ENCODE assay signal across 22 cellular contexts in the genomic region with DNA sequence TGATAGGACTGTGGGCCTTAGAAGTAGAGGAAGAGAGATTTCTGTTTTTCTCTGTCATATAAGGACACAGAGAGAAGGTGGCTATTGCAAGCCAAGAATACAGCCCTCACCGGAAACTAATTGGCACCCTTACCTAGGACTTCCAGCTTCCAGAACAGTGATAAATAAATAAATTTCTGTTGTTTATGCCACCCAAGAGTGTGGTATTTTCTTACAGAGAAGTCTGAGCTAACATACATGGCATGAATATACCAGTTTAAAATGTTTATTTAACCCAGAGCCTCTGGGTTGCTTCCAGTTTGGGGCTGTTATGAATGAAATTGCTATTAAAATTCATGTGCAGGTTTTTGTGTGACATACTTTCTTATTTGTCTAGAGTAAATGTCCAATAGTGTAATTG.
"Had no signal": no experiment of that assay in that cellular context is flagged by ENCODE, and none has a peak within 500 bp of the region (broad histone marks: within the 10 kb centered on the region; RNA-seq: fewer than 3 reads in every experiment).

No MANE protein-coding gene starts in this region.

- ATAC-seq: natural killer cell; right lobe of liver; stimulated activated naive B cell treated with anti-CD40 and anti-IgM and Interleukin-4, amounts not matched to agents 10 μg/mL and 1 μg/mL and 100 μg/mL, for 72 hours; stimulated activated naive CD8-positive, alpha-beta T cell treated with anti-CD3 and anti-CD28 coated beads, Interleukin-15, Interleukin-2, amounts not matched to agents 100 U/mL and 50 U/mL, for 24 hours; upper lobe of right lung had no signal

- H3K4me3 ChIP-seq: hepatocyte, left ventricle myocardium inferior, lung, ovary, right atrium auricular region, right lobe of liver, stomach, testis, tibial artery, upper lobe of right lung had no signal

- H3K27ac ChIP-seq: hepatocyte, left ventricle myocardium inferior, ovary, right atrium auricular region, right lobe of liver, stomach, testis, tibial artery, upper lobe of right lung had no signal

- DNase-seq: islet precursor cell; left ventricle myocardium inferior; mesendoderm; naive B cell; natural killer cell; nephron progenitor cell; ovary; right lobe of liver; stimulated activated CD4-positive, alpha-beta T cell treated with anti-CD3 and anti-CD28 coated beads, Interleukin-12 subunit alpha, Interleukin-12 subunit beta, amount 100 ng/mL, for 4 hours; stimulated activated CD4-positive, alpha-beta T cell treated with anti-CD3 and anti-CD28 coated beads, Interleukin-15, amount 100 ng/mL, for 24 hours; stimulated activated CD4-positive, alpha-beta T cell treated with anti-CD3 and anti-CD28 coated beads, Interleukin-2, amount 100 ng/mL, for 24 hours; stimulated activated CD4-positive, alpha-beta T cell treated with anti-CD3 and anti-CD28 coated beads, Interleukin-4, amount 100 ng/mL, for 1 hour; stimulated activated naive B cell treated with anti-CD40 and anti-IgM and Interleukin-4, amounts not matched to agents 10 μg/mL and 1 μg/mL and 100 μg/mL, for 72 hours; stimulated activated naive CD8-positive, alpha-beta T cell treated with anti-CD3 and anti-CD28 coated beads, Interleukin-15, Interleukin-2, amounts not matched to agents 100 U/mL and 50 U/mL, for 24 hours; stomach; testis; tibial artery; trophoblast cell; upper lobe of right lung had no signal

- H3K9me3 ChIP-seq: left ventricle myocardium inferior, ovary, right atrium auricular region, right lobe of liver, stomach, testis, tibial artery, upper lobe of right lung had no signal

- H3K27me3 ChIP-seq: hepatocyte, ovary, right atrium auricular region, right lobe of liver, stomach, testis, tibial artery, upper lobe of right lung had no signal

- H3K36me3 ChIP-seq: left ventricle myocardium inferior, ovary, right atrium auricular region, right lobe of liver, stomach, tibial artery, upper lobe of right lung had no signal

- H3K4me1 ChIP-seq: left ventricle myocardium inferior, right atrium auricular region, right lobe of liver, stomach, testis, tibial artery, upper lobe of right lung had no signal
